ENCODE assay signal across 14 cellular contexts in the genomic region with DNA sequence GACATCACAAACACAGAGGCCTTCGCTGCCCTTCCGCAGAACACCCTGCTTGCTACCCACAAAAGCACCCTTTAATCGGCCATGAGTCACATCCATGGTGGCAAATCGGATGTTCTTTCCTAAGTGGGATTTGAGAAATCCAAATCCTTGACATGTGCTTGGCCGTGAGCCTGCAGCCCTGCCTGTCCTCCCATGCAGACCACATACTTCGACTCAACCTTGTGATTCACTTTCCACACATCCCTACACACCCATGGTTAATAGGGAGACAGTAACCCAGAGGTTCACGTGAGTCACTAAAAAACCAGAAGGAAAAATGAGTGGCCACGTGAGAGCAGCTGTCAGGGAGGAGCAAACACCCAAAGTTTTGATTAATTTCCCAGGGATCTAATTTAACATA. TPM values are rescaled to one million over a fixed set of nuclear protein-coding genes. Genes with fewer than 3 reads are reported as not detected.
DNase-seq lines count a peak whose midpoint lies in the region; ATAC-seq, FAIRE-seq and TF ChIP-seq lines count a peak whose summit lies in the region.
"Had no signal": no experiment of that assay in that cellular context is flagged by ENCODE, and none has a peak within 500 bp of the region (broad histone marks: within the 10 kb centered on the region; RNA-seq: fewer than 3 reads in every experiment).

No MANE protein-coding gene starts in this region.

- H3K4me1 ChIP-seq in ACC112 (ENCODE audit: control insufficient read depth, insufficient read depth, low read length, unreplicated experiment), result peaks cover 34% of the 10 kb centered on the region

- peak; percentile 96 for DNase-seq in HS-5 (ENCODE audit: low read depth)
- DNase-seq in bronchial epithelial cell (ENCODE audit: low read depth), result peak; percentile 98
- peak; percentile 76 for DNase-seq in kidney glomerular epithelial cell (lab: John Stamatoyannopoulos, UW)
- no peak for DNase-seq in KG1 (lab: John Stamatoyannopoulos, UW)
- DNase-seq in GM10266 (ENCODE audit: extremely low spot score), result no peak
- no peak for DNase-seq in T-helper 9 cell
- DNase-seq: aorta; NCI-H2227 treated with DMSO at 0.1 percent for 48 hours; stimulated activated CD4-positive, alpha-beta T cell treated with anti-CD3 and anti-CD28 coated beads, Interleukin-4, amount 100 ng/mL, for 1 hour had no signal

- TF ChIP-seq CTCF in bronchial epithelial cell (IDR thresholded peaks at IDR 0.05; ENCODE audit: insufficient read depth, low read length, severe bottlenecking), result no peak
- TF ChIP-seq CTCF in GM10266 (IDR thresholded peaks at IDR 0.05; ENCODE audit: control insufficient read depth, insufficient read depth, low read depth, missing control alignments), result no peak

- H3K4me3 ChIP-seq in ACC112 (ENCODE audit: low read depth, low read length) (no peak overlapping the region), bronchial epithelial cell (ENCODE audit: low read depth, low read length) (no peak overlapping the region)
- H3K4me3 ChIP-seq: BLaER1 treated with 17β-estradiol and CSF1 and Interleukin-3, amounts not matched to agents 10 nM and 100 nM; K562; thoracic aorta had no signal

- H3K27ac ChIP-seq in ACC112 (ENCODE audit: low read depth, low read length), result peak overlapping the region; percentile 90
- H3K27ac ChIP-seq: BLaER1 treated with 17β-estradiol and CSF1 and Interleukin-3, amounts not matched to agents 10 nM and 100 nM; thoracic aorta had no signal

- H3K79me2 ChIP-seq in ACC112 (ENCODE audit: control insufficient read depth, insufficient read depth, low read length, unreplicated experiment), result peaks cover 72% of the 10 kb centered on the region

- peak; percentile 98 for FAIRE-seq in bronchial epithelial cell (lab: Jason Lieb, UNC)
- FAIRE-seq: K562 had no signal

- no peaks in the 10 kb centered on the region for H3K27me3 ChIP-seq in ACC112 (ENCODE audit: insufficient read depth, low read length)
- H3K27me3 ChIP-seq in bronchial epithelial cell (ENCODE audit: control insufficient read depth, insufficient read depth, low read length), result no peaks in the 10 kb centered on the region
- H3K27me3 ChIP-seq: BLaER1 treated with 17β-estradiol and CSF1 and Interleukin-3, amounts not matched to agents 10 nM and 100 nM had no signal

- H3K36me3 ChIP-seq in ACC112 (ENCODE audit: insufficient read depth, low read length) (peaks cover 8% of the 10 kb centered on the region; the same call in 1 of the 2 replicates), bronchial epithelial cell (ENCODE audit: control insufficient read depth, insufficient read depth, low read length) (peaks cover 1% of the 10 kb centered on the region)
- H3K36me3 ChIP-seq: thoracic aorta had no signal

- H2AFZ ChIP-seq in ACC112 (ENCODE audit: low read length, unreplicated experiment), result no peak overlapping the region

- ATAC-seq in GM19328 (IDR thresholded peaks at IDR 0.05; ENCODE audit: unreplicated experiment), result no peak
- ATAC-seq: K562 had no signal

RNA-seq across cellular contexts. Expression of a gene that starts 19.4 kb away (rescaled TPM):
- 1.6 and 1.7 TPM in 2 replicates for total RNA-seq in bronchial epithelial cell

RNA-seq across cellular contexts. Expression of a gene that starts 59.9 kb away (rescaled TPM):
- 42.6 and 44.4 TPM in 2 replicates for total RNA-seq in bronchial epithelial cell

Comparison
In these comparisons a context has a peak if more than half of its experiments do, and no peak if none do; other contexts are left out.
1. DNase-seq: peak in HS-5 (single experiment), bronchial epithelial cell (single experiment) and kidney glomerular epithelial cell (single experiment); none in KG1 (single experiment), GM10266 (single experiment) and T-helper 9 cell (single experiment).